ENCODE assay signal across 30 cellular contexts in genomic region chr11:128563308-128563707, GRCh38.
"Had no signal": no experiment of that assay in that cellular context is flagged by ENCODE, and none has a peak within 500 bp of the region (broad histone marks: within the 10 kb centered on the region; RNA-seq: fewer than 3 reads in every experiment).

No MANE protein-coding gene starts in this region.

- H3K36me3 Mint-ChIP-seq: activated naive CD4-positive, alpha-beta T cell treated with anti-CD3 and anti-CD28 coated beads, Interleukin-2, amount 50 U/mL, for 72 hours had no signal

- H3K4me3 Mint-ChIP-seq: activated CD4-positive, alpha-beta memory T cell treated with anti-CD3 and anti-CD28 coated beads, Interleukin-2, amount 10 ng/mL, durations not matched to agents 7 days and 5 days; activated CD4-positive, alpha-beta T cell treated with anti-CD3 and anti-CD28 coated beads, Interleukin-2, amount 10 ng/mL, durations not matched to agents 7 days and 5 days; activated CD8-positive, alpha-beta memory T cell treated with anti-CD3 and anti-CD28 coated beads, Interleukin-2, amount 10 ng/mL, durations not matched to agents 7 days and 5 days; central memory CD8-positive, alpha-beta T cell had no signal

- H3K36me3 ChIP-seq: breast epithelium, esophagus muscularis mucosa, pancreas, prostate gland, sigmoid colon, suprapubic skin, tibial artery, upper lobe of right lung had no signal

- H3K9me3 Mint-ChIP-seq: activated CD4-positive, alpha-beta memory T cell treated with anti-CD3 and anti-CD28 coated beads, Interleukin-2, amount 10 ng/mL, durations not matched to agents 7 days and 5 days; activated T-helper 2 cell treated with anti-CD3 and anti-CD28 coated beads, Interferon-gamma antibody, Interleukin-2, Interleukin-4, amounts not matched to agents 10 μg/mL and 5 μg/mL and 100 μg/mL, durations not matched to agents 14 hours and 24 hours and 36 hours; central memory CD8-positive, alpha-beta T cell; dendritic cell treated with granulocyte-macrophage colony-stimulating factor and Interleukin-4, amounts not matched to agents 40 ng/mL and 50 ng/mL, for 4 days had no signal

- H3K27ac ChIP-seq: breast epithelium, esophagus muscularis mucosa, foreskin keratinocyte, pancreas, prostate gland, sigmoid colon, suprapubic skin, tibial artery, upper lobe of right lung, VCaP had no signal

- ATAC-seq: activated CD8-positive, alpha-beta memory T cell treated with anti-CD3 and anti-CD28 coated beads, Interleukin-2, amount 10 ng/mL, durations not matched to agents 7 days and 5 days; activated naive CD4-positive, alpha-beta T cell treated with anti-CD3 and anti-CD28 coated beads, Interleukin-2, amount 50 U/mL, for 72 hours; foreskin keratinocyte; left lobe of liver; pancreas had no signal

- H3K27me3 ChIP-seq: breast epithelium, esophagus muscularis mucosa, foreskin keratinocyte, pancreas, sigmoid colon, suprapubic skin, tibial artery, upper lobe of right lung had no signal

- H3K27me3 Mint-ChIP-seq: activated CD4-positive, alpha-beta memory T cell treated with anti-CD3 and anti-CD28 coated beads, Interleukin-2, amount 10 ng/mL, durations not matched to agents 7 days and 5 days; activated CD4-positive, alpha-beta T cell treated with anti-CD3 and anti-CD28 coated beads, Interleukin-2, amount 10 ng/mL, durations not matched to agents 7 days and 5 days; activated CD8-positive, alpha-beta memory T cell treated with anti-CD3 and anti-CD28 coated beads, Interleukin-2, amount 10 ng/mL, durations not matched to agents 7 days and 5 days; central memory CD8-positive, alpha-beta T cell; dendritic cell treated with granulocyte-macrophage colony-stimulating factor and Interleukin-4, amounts not matched to agents 40 ng/mL and 50 ng/mL, for 4 days; naive thymus-derived CD4-positive, alpha-beta T cell had no signal

- DNase-seq: activated CD4-positive, alpha-beta memory T cell treated with anti-CD3 and anti-CD28 coated beads, Interleukin-2, amount 10 ng/mL, durations not matched to agents 7 days and 5 days; activated CD4-positive, alpha-beta T cell treated with anti-CD3 and anti-CD28 coated beads, Interleukin-2, amount 10 ng/mL, durations not matched to agents 7 days and 5 days; activated CD4-positive, CD25-positive, alpha-beta regulatory T cell treated with anti-CD3 and anti-CD28 coated beads, Interleukin-2, amount 50 U/mL, for 72 hours; activated CD8-positive, alpha-beta memory T cell treated with anti-CD3 and anti-CD28 coated beads, Interleukin-2, amount 10 ng/mL, durations not matched to agents 7 days and 5 days; activated T-cell treated with anti-CD3 and anti-CD28 coated beads, Interleukin-2, amount 50 U/mL, for 48 hours; effector CD4-positive, alpha-beta T cell; foreskin keratinocyte; kidney glomerular epithelial cell; naive thymus-derived CD4-positive, alpha-beta T cell; nucleus accumbens; pancreas; retina; stimulated activated CD4-positive, alpha-beta T cell treated with anti-CD3 and anti-CD28 coated beads, Interleukin-1b, Interleukin-23, amount 100 ng/mL, for 48 hours; stimulated activated CD4-positive, alpha-beta T cell treated with anti-CD3 and anti-CD28 coated beads, Interleukin-4, amount 100 ng/mL, for 4 hours; stimulated activated CD8-positive, alpha-beta memory T cell treated with anti-CD3 and anti-CD28 coated beads, Interleukin-4, amount 100 ng/mL, for 48 hours; stimulated activated naive CD4-positive, alpha-beta T cell; tibial artery; upper lobe of right lung had no signal

- H3K27ac Mint-ChIP-seq: activated CD4-positive, alpha-beta memory T cell treated with anti-CD3 and anti-CD28 coated beads, Interleukin-2, amount 10 ng/mL, durations not matched to agents 7 days and 5 days; activated CD4-positive, alpha-beta T cell treated with anti-CD3 and anti-CD28 coated beads, Interleukin-2, amount 10 ng/mL, durations not matched to agents 7 days and 5 days; activated CD8-positive, alpha-beta memory T cell treated with anti-CD3 and anti-CD28 coated beads, Interleukin-2, amount 10 ng/mL, durations not matched to agents 7 days and 5 days; activated naive CD4-positive, alpha-beta T cell treated with anti-CD3 and anti-CD28 coated beads, Interleukin-2, amount 50 U/mL, for 72 hours; activated T-helper 2 cell treated with anti-CD3 and anti-CD28 coated beads, Interferon-gamma antibody, Interleukin-2, Interleukin-4, amounts not matched to agents 10 μg/mL and 5 μg/mL and 100 μg/mL, durations not matched to agents 14 hours and 24 hours and 36 hours had no signal

- H3K4me3 ChIP-seq: breast epithelium, esophagus muscularis mucosa, lung, pancreas, prostate gland, sigmoid colon, suprapubic skin, tibial artery, upper lobe of right lung had no signal

- H3K9me3 ChIP-seq: breast epithelium, esophagus muscularis mucosa, pancreas, prostate gland, sigmoid colon, suprapubic skin, tibial artery, upper lobe of right lung had no signal

- H3K4me1 ChIP-seq: breast epithelium, foreskin keratinocyte, pancreas, prostate gland, sigmoid colon had no signal
